Comparison of ENCODE assay signal across 21 cellular contexts in genomic region chr5:67073045-67073444, GRCh38.
DNase-seq lines count a peak whose midpoint lies in the region; ATAC-seq, FAIRE-seq and TF ChIP-seq lines count a peak whose summit lies in the region.
"Had no signal": no experiment of that assay in that cellular context is flagged by ENCODE, and none has a peak within 500 bp of the region (broad histone marks: within the 10 kb centered on the region; RNA-seq: fewer than 3 reads in every experiment).

No MANE protein-coding gene starts in this region.

- no peaks in the 10 kb centered on the region for H3K36me3 Mint-ChIP-seq in WTC11
- H3K36me3 Mint-ChIP-seq: CD14-positive monocyte had no signal

- H3K27me3 Mint-ChIP-seq in WTC11 (ENCODE audit: low read depth) = no peaks in the 10 kb centered on the region
- no peaks in the 10 kb centered on the region for H3K27me3 Mint-ChIP-seq in stimulated activated naive CD8-positive, alpha-beta T cell treated with anti-CD3 and anti-CD28 coated beads, Interleukin-15, amount 100 ng/mL, for 72 hours
- H3K27me3 Mint-ChIP-seq: CD4-positive, alpha-beta memory T cell had no signal

- intact Hi-C loops in right cardiac atrium (cut with DNase I) = no loop called here
- intact Hi-C loops in left ventricle myocardium inferior (cut with micrococcal nuclease) = no loop called here

- FAIRE-seq in small intestine (lab: Jason Lieb, UNC) = no peak
- FAIRE-seq: GM12878, GM19239, HTR-8/SVneo had no signal

- H3K27ac Mint-ChIP-seq in WTC11 = peak overlapping the region; percentile 30; the same call in 1 of the 2 replicates
- H3K27ac Mint-ChIP-seq in stimulated activated naive CD8-positive, alpha-beta T cell treated with anti-CD3 and anti-CD28 coated beads, Interleukin-15, amount 100 ng/mL, for 72 hours = no peak overlapping the region
- H3K27ac Mint-ChIP-seq: CD14-positive monocyte; CD4-positive, alpha-beta memory T cell had no signal

- H3K9me3 ChIP-seq in right cardiac atrium (ENCODE audit: control insufficient read depth, low read length) (no peaks in the 10 kb centered on the region), left ventricle myocardium inferior (replicated peaks) (no peaks in the 10 kb centered on the region), small intestine (ENCODE audit: control insufficient read depth, low read depth) (no peaks in the 10 kb centered on the region)
- H3K9me3 ChIP-seq: BLaER1, HAP-1 had no signal

- H3K27ac ChIP-seq in right cardiac atrium (ENCODE audit: low read length) = no peak overlapping the region
- H3K27ac ChIP-seq in left ventricle myocardium inferior (replicated peaks) = no peak overlapping the region
- H3K27ac ChIP-seq in small intestine (ENCODE audit: low read depth in 1 of 2, low read length in 1 of 2) = no peak overlapping the region
- H3K27ac ChIP-seq: BLaER1, GM23248 had no signal

- peaks cover 26% of the 10 kb centered on the region for H3K4me1 Mint-ChIP-seq in WTC11
- H3K4me1 Mint-ChIP-seq in stimulated activated naive CD8-positive, alpha-beta T cell treated with anti-CD3 and anti-CD28 coated beads, Interleukin-15, amount 100 ng/mL, for 72 hours = peaks cover 9% of the 10 kb centered on the region
- H3K4me1 Mint-ChIP-seq: CD14-positive monocyte had no signal

- H3K36me3 ChIP-seq in left ventricle myocardium inferior (no peaks in the 10 kb centered on the region), small intestine (ENCODE audit: control insufficient read depth in 2 of 2, insufficient read depth in 2 of 2, low read length in 2 of 2) (peaks cover 0 to 2% of the 10 kb centered on the region in 2 donors)
- H3K36me3 ChIP-seq: BLaER1, HAP-1 had no signal

- no peaks in the 10 kb centered on the region for H3K27me3 ChIP-seq in right cardiac atrium (ENCODE audit: control insufficient read depth, insufficient read depth)
- H3K27me3 ChIP-seq in left ventricle myocardium inferior (ENCODE audit: low read depth) = no peaks in the 10 kb centered on the region
- H3K27me3 ChIP-seq in small intestine (ENCODE audit: control insufficient read depth in 2 of 2, insufficient read depth in 2 of 2, low read length in 2 of 2) = no peaks in the 10 kb centered on the region
- H3K27me3 ChIP-seq: BLaER1 had no signal

- H3K4me3 ChIP-seq in right cardiac atrium (ENCODE audit: low read length) (no peak overlapping the region), left ventricle myocardium inferior (no peak overlapping the region), small intestine (ENCODE audit: low read depth in 1 of 2, low read length in 2 of 2) (no peak overlapping the region)
- H3K4me3 ChIP-seq: BLaER1, GM12878, GM23248, HAP-1 had no signal

- DNase-seq in right cardiac atrium = peak; percentile 29 to 63 (median 59)
- no peak for DNase-seq in left ventricle myocardium inferior
- no peak for DNase-seq in WTC11 (ENCODE audit: low spot score)
- peak; percentile 10 for DNase-seq in small intestine
- no peak for DNase-seq in stimulated activated naive CD8-positive, alpha-beta T cell treated with anti-CD3 and anti-CD28 coated beads, Interleukin-15, amount 100 ng/mL, for 72 hours
- DNase-seq: ACHN; AML-193; CD4-positive, alpha-beta memory T cell; DMS53; DND-41; EL; GM23248; IMR-90; KBM-7 had no signal

- TF ChIP-seq CTCF in left ventricle myocardium inferior (IDR thresholded peaks at IDR 0.05; ENCODE audit: borderline replicate concordance) = no peak
- no peak for TF ChIP-seq CTCF in WTC11 (IDR thresholded peaks at IDR 0.05)

- no peaks in the 10 kb centered on the region for H3K9me3 Mint-ChIP-seq in WTC11
- no peaks in the 10 kb centered on the region for H3K9me3 Mint-ChIP-seq in stimulated activated naive CD8-positive, alpha-beta T cell treated with anti-CD3 and anti-CD28 coated beads, Interleukin-15, amount 100 ng/mL, for 72 hours
- H3K9me3 Mint-ChIP-seq: CD14-positive monocyte; CD4-positive, alpha-beta memory T cell had no signal

- peak in 1 of 2 donors; percentile 31 for ATAC-seq in right cardiac atrium
- ATAC-seq in WTC11 = no peak
- no peak for ATAC-seq in GM21367 (IDR thresholded peaks at IDR 0.05; ENCODE audit: unreplicated experiment)
- ATAC-seq in stimulated activated naive CD8-positive, alpha-beta T cell treated with anti-CD3 and anti-CD28 coated beads, Interleukin-15, amount 100 ng/mL, for 72 hours = no peak
- ATAC-seq: GM12878 had no signal

- no peak overlapping the region for H3K4me3 Mint-ChIP-seq in WTC11
- no peak overlapping the region for H3K4me3 Mint-ChIP-seq in stimulated activated naive CD8-positive, alpha-beta T cell treated with anti-CD3 and anti-CD28 coated beads, Interleukin-15, amount 100 ng/mL, for 72 hours
- H3K4me3 Mint-ChIP-seq: CD14-positive monocyte; CD4-positive, alpha-beta memory T cell had no signal

- CTCF ChIA-PET in WTC11 (lab: Charles Lee) = no interaction called here

- H3K4me1 ChIP-seq in right cardiac atrium (ENCODE audit: control insufficient read depth, insufficient read depth, low read length) (peaks cover 11% of the 10 kb centered on the region), left ventricle myocardium inferior (peaks cover 34% of the 10 kb centered on the region), small intestine (ENCODE audit: control insufficient read depth in 2 of 2, insufficient read depth in 1 of 2, low read depth in 1 of 2, low read length in 1 of 2) (no peaks in the 10 kb centered on the region)
- H3K4me1 ChIP-seq: HAP-1 had no signal

- POLR2A ChIA-PET in WTC11 (lab: Charles Lee) = no interaction called here

TF ChIP-seq in WTC11, 78 proteins besides CTCF, POLR2A, EP300 and RAD21:
- TF ChIP-seq SOX15 (CRISPR knock-in tag; IDR thresholded peaks at IDR 0.05) = no peak
- TF ChIP-seq CDX4 (CRISPR knock-in tag; IDR thresholded peaks at IDR 0.05; ENCODE audit: borderline replicate concordance) = no peak

Comparison
In these comparisons a context has a peak if more than half of its experiments do, and no peak if none do; other contexts are left out.
1. DNase-seq: peak in right cardiac atrium (3 of 3) and small intestine (single experiment); none in left ventricle myocardium inferior (single experiment), WTC11 (single experiment) and stimulated activated naive CD8-positive, alpha-beta T cell treated with anti-CD3 and anti-CD28 coated beads, Interleukin-15, amount 100 ng/mL, for 72 hours (0 of 2).